Comparison of ENCODE assay signal across 8 cellular contexts in the genomic region with DNA sequence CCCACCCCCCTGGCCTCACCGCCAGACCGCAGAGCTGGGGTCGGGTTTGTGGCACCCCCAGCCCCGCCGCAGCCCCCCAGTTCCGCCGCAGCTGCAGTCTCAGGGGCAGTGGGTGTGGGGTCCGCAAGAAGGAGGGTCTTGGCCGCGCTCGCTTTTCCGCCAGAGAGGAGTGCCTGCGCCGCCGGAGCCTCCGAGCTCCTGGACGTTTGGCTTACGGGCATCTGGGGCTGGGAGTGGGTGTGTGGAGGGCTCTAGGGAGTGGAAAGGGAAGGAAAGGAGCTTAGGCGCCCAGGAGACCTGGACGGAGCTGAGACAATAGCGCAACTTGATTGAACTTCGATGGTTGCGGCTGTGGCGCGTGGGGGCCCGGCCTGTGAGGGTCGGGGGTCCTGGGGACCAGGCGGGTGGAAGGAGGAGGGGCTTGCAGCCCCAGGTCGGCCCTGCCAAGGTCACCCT.
DNase-seq lines count a peak whose midpoint lies in the region; ATAC-seq and TF ChIP-seq lines count a peak whose summit lies in the region.

No MANE protein-coding gene starts in this region.

- no peaks in the 10 kb centered on the region for H3K36me3 Mint-ChIP-seq in T-helper 1 cell treated with Interleukin-12 subunit alpha and Interleukin-12 subunit beta and Interleukin-4 antibody, amounts not matched to agents 30 μg/mL and 1 μg/mL, for 36 hours (ENCODE audit: low read depth)

- TF ChIP-seq CTCF in body of pancreas (IDR thresholded peaks at IDR 0.05) (no peak), testis (IDR thresholded peaks at IDR 0.05) (no peak)

- H3K36me3 ChIP-seq in body of pancreas (replicated peaks in 1 of 2; ENCODE audit: insufficient read depth in 1 of 2, low read depth in 2 of 2) (no peaks in the 10 kb centered on the region), testis (ENCODE audit: low read depth, missing control alignments) (no peaks in the 10 kb centered on the region), SJCRH30 (peaks cover 5% of the 10 kb centered on the region; the same call in 1 of the 2 replicates)

- H3K27ac ChIP-seq in body of pancreas (peak overlapping the region; percentile 27 to 43 (median 34)), testis (peak overlapping the region in 1 of 2 donors; percentile 16), SJCRH30 (no peak overlapping the region)

- peak overlapping the region; percentile 50 for H3K4me3 Mint-ChIP-seq in T-helper 1 cell treated with Interleukin-12 subunit alpha and Interleukin-12 subunit beta and Interleukin-4 antibody, amounts not matched to agents 30 μg/mL and 1 μg/mL, for 36 hours

- peaks cover 26% of the 10 kb centered on the region for H3K4me1 ChIP-seq in body of pancreas
- peaks cover 11% of the 10 kb centered on the region for H3K4me1 ChIP-seq in testis
- peaks cover 25% of the 10 kb centered on the region for H3K4me1 ChIP-seq in SJCRH30

- DNase-seq in T-helper 1 cell (no peak), body of pancreas (no peak), left lobe of liver (ENCODE audit: low spot score) (no peak), testis (no peak), SJCRH30 (no peak), AG08396 (ENCODE audit: low spot score) (no peak)

- no peak overlapping the region for H3K27ac Mint-ChIP-seq in T-helper 1 cell treated with Interleukin-12 subunit alpha and Interleukin-12 subunit beta and Interleukin-4 antibody, amounts not matched to agents 30 μg/mL and 1 μg/mL, for 36 hours

- intact Hi-C loops in body of pancreas (cut with DNase I): no loop called here
- intact Hi-C loops in testis (cut with DNase I; ENCODE audit: low total_unique reads): no loop called here

- TF ChIP-seq POLR2A in body of pancreas (IDR thresholded peaks at IDR 0.05): no peak
- no peak for TF ChIP-seq POLR2A in testis (IDR thresholded peaks at IDR 0.05)

- H3K4me1 Mint-ChIP-seq in T-helper 1 cell treated with Interleukin-12 subunit alpha and Interleukin-12 subunit beta and Interleukin-4 antibody, amounts not matched to agents 30 μg/mL and 1 μg/mL, for 36 hours (ENCODE audit: low read depth): peaks cover 6% of the 10 kb centered on the region

- ATAC-seq in body of pancreas (peak; percentile 31), left lobe of liver (peak; percentile 23), HG03432 (IDR thresholded peaks at IDR 0.05; ENCODE audit: unreplicated experiment) (no peak)

- 3 to 6% methylated on average over 21 to 29 of the region's 29 CpGs for WGBS in body of pancreas, 2 donors
- WGBS in testis, 2 donors: 2 to 5% methylated on average over 9 to 29 of the region's 29 CpGs

- H3K27me3 ChIP-seq in body of pancreas (no peaks in the 10 kb centered on the region), testis (no peaks in the 10 kb centered on the region), SJCRH30 (no peaks in the 10 kb centered on the region)

- H3K9me3 Mint-ChIP-seq in T-helper 1 cell treated with Interleukin-12 subunit alpha and Interleukin-12 subunit beta and Interleukin-4 antibody, amounts not matched to agents 30 μg/mL and 1 μg/mL, for 36 hours: no peaks in the 10 kb centered on the region

- peak overlapping the region; percentile 35 to 70 for H3K4me3 ChIP-seq in body of pancreas
- peak overlapping the region; percentile 57 to 70 for H3K4me3 ChIP-seq in testis
- no peak overlapping the region for H3K4me3 ChIP-seq in SJCRH30

- peaks cover 68% of the 10 kb centered on the region for H3K27me3 Mint-ChIP-seq in T-helper 1 cell treated with Interleukin-12 subunit alpha and Interleukin-12 subunit beta and Interleukin-4 antibody, amounts not matched to agents 30 μg/mL and 1 μg/mL, for 36 hours (ENCODE audit: low read depth)

- H3K9me3 ChIP-seq in body of pancreas (no peaks in the 10 kb centered on the region), testis (no peaks in the 10 kb centered on the region), SJCRH30 (replicated peaks) (no peaks in the 10 kb centered on the region)
